ENCODE assay signal across 12 cellular contexts in the genomic region with DNA sequence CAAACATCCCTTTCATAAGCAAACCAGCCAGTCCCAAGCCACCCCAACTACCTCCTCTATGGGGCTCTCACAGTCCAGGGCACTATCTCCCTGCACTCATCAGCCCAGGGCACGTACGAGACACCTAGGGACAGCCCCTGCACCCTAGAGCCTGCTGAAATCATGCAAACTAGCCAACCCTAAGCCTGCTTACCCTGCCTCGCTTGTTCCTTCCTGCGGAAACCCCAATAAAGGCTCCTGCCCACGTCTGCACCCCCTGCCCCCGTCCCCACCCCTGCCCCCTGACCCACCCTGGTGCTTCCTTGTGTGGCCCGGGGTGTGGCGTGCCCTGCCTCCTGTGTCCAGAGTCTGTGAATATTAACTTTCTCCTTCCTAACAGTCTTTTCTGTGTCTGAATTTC.
DNase-seq lines count a peak whose midpoint lies in the region; ATAC-seq and TF ChIP-seq lines count a peak whose summit lies in the region.
"Had no signal": no experiment of that assay in that cellular context is flagged by ENCODE, and none has a peak within 500 bp of the region (broad histone marks: within the 10 kb centered on the region; RNA-seq: fewer than 3 reads in every experiment).

No MANE protein-coding gene starts in this region.

- peak overlapping the region in 7 of 11 experiments; percentile 14 to 85 (median 60); a peak in 10 of 22 replicates for H3K9ac ChIP-seq in BLaER1 treated with 17β-estradiol and CSF1 and Interleukin-3, amounts not matched to agents 10 nM and 100 nM

- H3K27ac ChIP-seq in BLaER1 treated with 17β-estradiol and CSF1 and Interleukin-3, amounts not matched to agents 10 nM and 100 nM: peak overlapping the region in 8 of 11 experiments; percentile 23 to 94 (median 84); a peak in 12 of 22 replicates
- H3K27ac ChIP-seq: C4-2B had no signal

- H3K4me2 ChIP-seq in BLaER1 treated with 17β-estradiol and CSF1 and Interleukin-3, amounts not matched to agents 10 nM and 100 nM: peak overlapping the region; percentile 69 to 98 (median 84)

- H3K4me1 Mint-ChIP-seq in activated naive CD8-positive, alpha-beta T cell treated with anti-CD3 and anti-CD28 coated beads, Interleukin-2, amount 10 ng/mL, durations not matched to agents 7 days and 5 days: peaks cover 63% of the 10 kb centered on the region
- peaks cover 31% of the 10 kb centered on the region for H3K4me1 Mint-ChIP-seq in nephron progenitor cell

- ATAC-seq in GM19463 (IDR thresholded peaks at IDR 0.05; ENCODE audit: unreplicated experiment) (peak; percentile 53), HG03442 (IDR thresholded peaks at IDR 0.05; ENCODE audit: unreplicated experiment) (peak; percentile 72), HG02973 (IDR thresholded peaks at IDR 0.05; ENCODE audit: unreplicated experiment) (no peak)
- peak; percentile 40 for ATAC-seq in activated naive CD8-positive, alpha-beta T cell treated with anti-CD3 and anti-CD28 coated beads, Interleukin-2, amount 10 ng/mL, durations not matched to agents 7 days and 5 days (ENCODE audit: low read depth)

- no peaks in the 10 kb centered on the region for H3K27me3 Mint-ChIP-seq in activated naive CD8-positive, alpha-beta T cell treated with anti-CD3 and anti-CD28 coated beads, Interleukin-2, amount 10 ng/mL, durations not matched to agents 7 days and 5 days
- peaks cover 20% of the 10 kb centered on the region for H3K27me3 Mint-ChIP-seq in nephron progenitor cell (ENCODE audit: low read depth, poor library complexity)

- DNase-seq in activated naive CD8-positive, alpha-beta T cell treated with anti-CD3 and anti-CD28 coated beads, Interleukin-2, amount 10 ng/mL, durations not matched to agents 7 days and 5 days: peak; percentile 46
- no peak for DNase-seq in ureter (ENCODE audit: low spot score)
- DNase-seq in COR-L47 (lab: John Stamatoyannopoulos, UW): no peak
- no peak for DNase-seq in nephron progenitor cell
- DNase-seq: cerebellar nuclear complex, GOT3, T1000 had no signal

- H3K9me3 Mint-ChIP-seq in activated naive CD8-positive, alpha-beta T cell treated with anti-CD3 and anti-CD28 coated beads, Interleukin-2, amount 10 ng/mL, durations not matched to agents 7 days and 5 days: no peaks in the 10 kb centered on the region
- no peaks in the 10 kb centered on the region for H3K9me3 Mint-ChIP-seq in nephron progenitor cell

- H3K27ac Mint-ChIP-seq in activated naive CD8-positive, alpha-beta T cell treated with anti-CD3 and anti-CD28 coated beads, Interleukin-2, amount 10 ng/mL, durations not matched to agents 7 days and 5 days: peak overlapping the region; percentile 49
- no peak overlapping the region for H3K27ac Mint-ChIP-seq in nephron progenitor cell

- H3K4me3 ChIP-seq in BLaER1 treated with 17β-estradiol and CSF1 and Interleukin-3, amounts not matched to agents 10 nM and 100 nM: peak overlapping the region in 1 of 10 experiments; percentile 10; a peak in 1 of 20 replicates

- H3K27me3 ChIP-seq in BLaER1 treated with 17β-estradiol and CSF1 and Interleukin-3, amounts not matched to agents 10 nM and 100 nM: no peaks in the 10 kb centered on the region

- H3K9me3 ChIP-seq in BLaER1 treated with 17β-estradiol and CSF1 and Interleukin-3, amounts not matched to agents 10 nM and 100 nM (replicated peaks in 1 of 11): peaks cover 0 to 14% (median 6%) of the 10 kb centered on the region in 11 experiments; a peak in 14 of 22 replicates

- POLR2A ChIA-PET in activated naive CD8-positive, alpha-beta T cell treated with anti-CD3 and anti-CD28 coated beads, Interleukin-2, amount 10 ng/mL, durations not matched to agents 7 days and 5 days (lab: Charles Lee): no interaction called here

- H3K36me3 Mint-ChIP-seq in activated naive CD8-positive, alpha-beta T cell treated with anti-CD3 and anti-CD28 coated beads, Interleukin-2, amount 10 ng/mL, durations not matched to agents 7 days and 5 days: peaks cover 2% of the 10 kb centered on the region
- no peaks in the 10 kb centered on the region for H3K36me3 Mint-ChIP-seq in nephron progenitor cell (ENCODE audit: low read depth)

- no peaks in the 10 kb centered on the region for H4K20me1 ChIP-seq in BLaER1 treated with 17β-estradiol and CSF1 and Interleukin-3, amounts not matched to agents 10 nM and 100 nM

- H3K4me1 ChIP-seq in BLaER1 treated with 17β-estradiol and CSF1 and Interleukin-3, amounts not matched to agents 10 nM and 100 nM: peaks cover 57 to 100% (median 91%) of the 10 kb centered on the region in 10 experiments

- no peaks in the 10 kb centered on the region for H3K36me3 ChIP-seq in BLaER1 treated with 17β-estradiol and CSF1 and Interleukin-3, amounts not matched to agents 10 nM and 100 nM

- TF ChIP-seq CTCF in nephron progenitor cell (IDR thresholded peaks at IDR 0.05): no peak

- H3K4me3 Mint-ChIP-seq in activated naive CD8-positive, alpha-beta T cell treated with anti-CD3 and anti-CD28 coated beads, Interleukin-2, amount 10 ng/mL, durations not matched to agents 7 days and 5 days: peak overlapping the region; percentile 18
- H3K4me3 Mint-ChIP-seq in nephron progenitor cell: no peak overlapping the region
